In the genomic region with DNA sequence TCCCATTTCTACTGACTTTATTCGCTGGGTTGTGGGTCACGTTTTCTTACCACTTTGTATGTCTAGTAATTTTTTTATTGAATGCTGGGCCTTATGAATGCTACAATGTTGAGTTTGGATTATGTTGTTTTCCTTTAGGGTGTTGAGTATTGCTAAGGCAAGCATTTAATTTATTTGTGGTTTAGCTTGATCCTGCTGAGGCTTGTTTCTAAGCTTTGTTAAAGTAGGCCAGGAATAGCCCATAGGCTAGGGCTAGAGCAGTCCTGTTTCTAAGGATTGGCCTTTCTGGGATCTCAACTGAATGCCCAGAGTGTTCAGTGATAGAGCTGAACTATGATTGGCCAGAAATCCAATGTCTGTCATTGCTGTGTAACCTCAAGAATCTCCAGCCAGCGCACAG, we compare ENCODE assay signal across 21 cellular contexts. TPM values are rescaled to one million over a fixed set of nuclear protein-coding genes. Genes with fewer than 3 reads are reported as not detected.
"Had no signal": no experiment of that assay in that cellular context is flagged by ENCODE, and none has a peak within 500 bp of the region (broad histone marks: within the 10 kb centered on the region; RNA-seq: fewer than 3 reads in every experiment).

No MANE protein-coding gene starts in this region.

- DNase-seq: activated B cell treated with CpG ODN at 0.5 μM for 24 hours; activated CD4-positive, alpha-beta memory T cell treated with anti-CD3 and anti-CD28 coated beads, Interleukin-2, amount 10 ng/mL, durations not matched to agents 7 days and 5 days; activated CD4-positive, alpha-beta T cell treated with anti-CD3 and anti-CD28 coated beads for 1 hour; activated CD4-positive, alpha-beta T cell treated with anti-CD3 and anti-CD28 coated beads, Interleukin-2, amount 10 ng/mL, durations not matched to agents 7 days and 5 days; activated gamma-delta T cell; activated naive CD4-positive, alpha-beta T cell treated with anti-CD3 and anti-CD28 coated beads for 36 hours; activated T-cell treated with anti-CD3 and anti-CD28 coated beads for 4 hours; activated T-cell treated with anti-CD3 and anti-CD28 coated beads, Interleukin-2, amount 50 U/mL, for 48 hours; Karpas-422; NCI-H1105 treated with DMSO at 0.1 percent for 48 hours; NCI-H1436 treated with DMSO at 0.1 percent for 48 hours; NCI-H187; NCI-H2081; NCI-H446; NCI-H524; SHP77 treated with DMSO at 0.1 percent for 48 hours; T-helper 17 cell; T-helper 9 cell had no signal

- ATAC-seq: activated T-helper 17 cell treated with anti-CD3 and anti-CD28 coated beads, Interleukin-2, amount 50 U/mL, for 72 hours; K562; T-helper 17 cell had no signal

- FAIRE-seq: K562, RCC 7860 had no signal

- H3K4me3 ChIP-seq: K562 had no signal

RNA-seq across cellular contexts. Expression of a gene that starts 56.1 kb away (rescaled TPM):
- total RNA-seq: activated B cell treated with CpG ODN at 0.5 μM for 24 hours; activated CD4-positive, alpha-beta memory T cell treated with anti-CD3 and anti-CD28 coated beads, Interleukin-2, amount 10 ng/mL, durations not matched to agents 7 days and 5 days had no signal
